ENCODE assay signal across 22 cellular contexts in the genomic region with DNA sequence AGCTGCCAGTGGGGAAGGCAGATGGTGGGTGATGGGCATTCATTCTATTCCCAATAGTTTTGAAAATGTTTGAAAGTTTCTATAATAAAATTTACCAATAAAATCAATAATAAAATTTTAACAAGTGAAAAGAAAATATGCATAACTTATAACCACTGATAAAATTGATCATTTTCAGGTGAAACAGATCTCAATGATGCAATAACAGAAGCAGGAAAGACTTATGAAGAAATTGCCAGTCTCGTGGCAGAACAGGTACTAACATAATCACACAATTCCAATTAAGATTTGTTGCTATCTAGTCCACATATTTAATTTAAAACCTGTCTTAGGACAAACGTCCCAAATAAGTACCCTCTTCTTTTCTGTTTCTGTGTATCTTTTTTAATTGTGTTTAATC.
"Had no signal": no experiment of that assay in that cellular context is flagged by ENCODE, and none has a peak within 500 bp of the region (broad histone marks: within the 10 kb centered on the region; RNA-seq: fewer than 3 reads in every experiment).

No MANE protein-coding gene starts in this region.

- H3K36me3 ChIP-seq: ovary, uterus had no signal

- H3K4me3 ChIP-seq: left ventricle myocardium inferior, lung, ovary, prostate gland, sigmoid colon, spleen, tibial nerve, uterus had no signal

- H3K27me3 Mint-ChIP-seq: naive B cell; stimulated activated memory B cell treated with anti-CD40 and anti-IgM and Interleukin-4, amounts not matched to agents 10 μg/mL and 1 μg/mL and 100 μg/mL, for 72 hours; stimulated activated naive CD8-positive, alpha-beta T cell treated with anti-CD3 and anti-CD28 coated beads, Interleukin-15, amount 100 ng/mL, for 72 hours; type B pancreatic cell had no signal

- H3K4me1 ChIP-seq: left ventricle myocardium inferior, prostate gland, sigmoid colon, spleen, tibial nerve, uterus had no signal

- H3K27me3 ChIP-seq: ovary, sigmoid colon, spleen, tibial nerve, uterus had no signal

- DNase-seq: islet precursor cell; left ventricle myocardium inferior; mesendoderm; naive B cell; natural killer cell; ovary; retina; right cardiac atrium; sigmoid colon; small intestine; spleen; stimulated activated CD4-positive, alpha-beta T cell treated with anti-CD3 and anti-CD28 coated beads, Interleukin-4, amount 100 ng/mL, for 24 hours; stimulated activated naive CD4-positive, alpha-beta T cell treated with Interleukin-2 at 50 U/mL for 16 hours; stimulated activated naive CD8-positive, alpha-beta T cell treated with anti-CD3 and anti-CD28 coated beads, Interleukin-15, amount 100 ng/mL, for 72 hours; substantia nigra; uterus had no signal

- H3K9me3 ChIP-seq: left ventricle myocardium inferior, ovary, prostate gland, sigmoid colon, spleen, tibial nerve, uterus had no signal

- H3K9me3 Mint-ChIP-seq: mesothelial cell of epicardium; naive B cell; natural killer cell; stimulated activated memory B cell treated with anti-CD40 and anti-IgM and Interleukin-4, amounts not matched to agents 10 μg/mL and 1 μg/mL and 100 μg/mL, for 72 hours; stimulated activated naive CD8-positive, alpha-beta T cell treated with anti-CD3 and anti-CD28 coated beads, Interleukin-15, amount 100 ng/mL, for 72 hours; type B pancreatic cell had no signal

- FAIRE-seq: small intestine had no signal

- H3K27ac Mint-ChIP-seq: mesothelial cell of epicardium; natural killer cell; stimulated activated memory B cell treated with anti-CD40 and anti-IgM and Interleukin-4, amounts not matched to agents 10 μg/mL and 1 μg/mL and 100 μg/mL, for 72 hours; stimulated activated naive CD8-positive, alpha-beta T cell treated with anti-CD3 and anti-CD28 coated beads, Interleukin-15, amount 100 ng/mL, for 72 hours had no signal

- H3K4me1 Mint-ChIP-seq: mesothelial cell of epicardium; naive B cell; natural killer cell; stimulated activated memory B cell treated with anti-CD40 and anti-IgM and Interleukin-4, amounts not matched to agents 10 μg/mL and 1 μg/mL and 100 μg/mL, for 72 hours had no signal

- ATAC-seq: natural killer cell; right cardiac atrium; stimulated activated memory B cell treated with anti-CD40 and anti-IgM and Interleukin-4, amounts not matched to agents 10 μg/mL and 1 μg/mL and 100 μg/mL, for 72 hours; stimulated activated naive CD8-positive, alpha-beta T cell treated with anti-CD3 and anti-CD28 coated beads, Interleukin-15, amount 100 ng/mL, for 72 hours had no signal

- H3K4me3 Mint-ChIP-seq: mesothelial cell of epicardium; naive B cell; natural killer cell; stimulated activated memory B cell treated with anti-CD40 and anti-IgM and Interleukin-4, amounts not matched to agents 10 μg/mL and 1 μg/mL and 100 μg/mL, for 72 hours; stimulated activated naive CD8-positive, alpha-beta T cell treated with anti-CD3 and anti-CD28 coated beads, Interleukin-15, amount 100 ng/mL, for 72 hours; type B pancreatic cell had no signal

- H3K27ac ChIP-seq: left ventricle myocardium inferior, ovary, prostate gland, sigmoid colon, spleen, tibial nerve, uterus had no signal
